8 cellular contexts compared by ENCODE assay signal in the genomic region with DNA sequence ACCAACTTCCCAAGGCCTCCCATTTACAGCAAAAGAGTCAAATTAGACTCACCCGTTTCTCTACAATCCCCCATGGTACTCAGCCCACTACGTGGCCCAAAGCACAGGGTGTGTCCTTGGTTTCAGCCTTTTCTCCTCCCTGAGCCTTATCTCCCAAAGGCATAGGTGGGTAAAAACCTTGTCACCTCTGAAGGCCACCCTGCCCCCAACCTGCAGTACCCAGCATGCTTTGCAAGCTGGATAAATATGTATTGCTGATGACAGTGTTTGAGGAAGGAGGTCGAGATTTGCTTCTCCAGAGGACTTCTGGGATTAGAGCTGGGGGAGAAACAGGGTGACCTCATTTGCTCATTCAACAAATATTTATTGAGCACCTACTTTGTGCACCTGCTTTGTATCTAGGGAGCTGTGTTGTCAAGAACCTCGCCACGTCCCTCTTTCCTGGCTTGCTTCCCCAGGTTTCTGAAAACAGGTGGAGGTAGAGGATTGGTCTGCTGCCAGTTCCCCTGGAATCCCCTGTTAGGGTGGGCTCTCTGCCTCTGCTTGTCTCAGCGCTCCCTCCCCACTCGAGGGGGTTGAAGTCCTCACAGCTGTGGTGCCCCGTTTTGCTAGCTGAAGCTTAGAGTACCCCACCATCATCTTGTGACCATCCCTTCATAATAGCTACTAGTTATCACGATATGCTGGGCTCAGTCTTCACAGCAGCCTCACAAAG. TPM values are rescaled to one million over a fixed set of nuclear protein-coding genes. Genes with fewer than 3 reads are reported as not detected.
A peak's percentile ranks its signal among the peaks of the same experiment; 100 is the strongest.
DNase-seq lines count a peak whose midpoint lies in the region; ATAC-seq and TF ChIP-seq lines count a peak whose summit lies in the region.

No MANE protein-coding gene starts in this region.

- H3F3A ChIP-seq in SK-N-SH (replicated peaks; ENCODE audit: insufficient read depth), result peaks cover 20% of the 10 kb centered on the region

- in situ Hi-C loops in GM13977 (cut with MboI; ENCODE audit: low pct_unique_long_range_greater_than_20kb, low sequenced_read_pairs, unreplicated experiment), result no loop called here

- H3K4me2 ChIP-seq in SK-N-SH, result peak overlapping the region; percentile 95

- H3K4me1 ChIP-seq in SK-N-SH (ENCODE audit: control insufficient read depth in 1 of 2, insufficient read depth in 2 of 2, low read depth in 1 of 2, low read length in 1 of 2) (peaks cover 34 to 43% of the 10 kb centered on the region in 2 experiments; a peak in 3 of 4 replicates), spleen (peaks cover 62 to 90% (median 76%) of the 10 kb centered on the region in 6 donors)

- H3K9me3 ChIP-seq in SK-N-SH (no peaks in the 10 kb centered on the region), spleen (no peaks in the 10 kb centered on the region)

- TF ChIP-seq EP300 in SK-N-SH (IDR thresholded peaks at IDR 0.05; ENCODE audit: borderline replicate concordance in 1 of 2, low read depth in 1 of 2, low read length in 1 of 2), result no peak

- peaks cover 66% of the 10 kb centered on the region for H4K20me1 ChIP-seq in SK-N-SH (ENCODE audit: insufficient read depth)

- H3K4me3 ChIP-seq in SK-N-SH (ENCODE audit: low read depth in 2 of 2, low read length in 1 of 2) (0 out of 4 replicates have a peak overlapping the region, but pooled peaks of 1 of the 2 experiments have one; percentile 97), WI38 (ENCODE audit: low read depth, low read length) (peak overlapping the region; percentile 100), fibroblast of villous mesenchyme (ENCODE audit: low read depth, low read length) (peak overlapping the region; percentile 100), spleen (peak overlapping the region in 5 of 8 donors; percentile 81 to 100 (median 94))

- WGBS in SK-N-SH (ENCODE audit: low lambda C conversion rate), result 77% methylated on average over 9 of the region's 9 CpGs
- WGBS in spleen, 5 donors, result 62 to 73% (median 65%) methylated on average over 9 of the region's 9 CpGs

- H3K27me3 ChIP-seq in SK-N-SH (ENCODE audit: insufficient read depth) (no peaks in the 10 kb centered on the region), spleen (replicated peaks in 1 of 7) (no peaks in the 10 kb centered on the region)

- POLR2A ChIA-PET in SK-N-SH (lab: Yijun Ruan, JAX), result interaction anchor here (0.6 to 1.3 kb wide), 2 partner anchors 19 to 53 kb away, joined by 3 read pairs; a partner anchor contains a TSS

- ATAC-seq in SK-N-SH treated with all-trans-retinoic acid at 6 μM for 48 hours, result no peak

- H2AFZ ChIP-seq in SK-N-SH (ENCODE audit: low read depth), result no peak overlapping the region

- CTCF ChIA-PET in SK-N-SH (lab: Yijun Ruan, JAX), result interaction anchor here (2.4 kb wide), 1 partner anchor 110 kb away, joined by 7 read pairs; no protein-coding TSS in a partner anchor

- intact Hi-C loops in spleen (cut with DNase I; ENCODE audit: low total_unique reads), result no loop called here

- TF ChIP-seq POLR2A in spleen (IDR thresholded peaks at IDR 0.05), result no peak

- H3K27ac ChIP-seq in SK-N-SH (ENCODE audit: low read depth in 2 of 2, low read length in 1 of 2), result no peak overlapping the region
- H3K27ac ChIP-seq in spleen, result peak overlapping the region; percentile 27 to 99 (median 97)

- H3K36me3 ChIP-seq in SK-N-SH (replicated peaks in 1 of 2; ENCODE audit: control insufficient read depth in 1 of 2, insufficient read depth in 2 of 2, low read length in 1 of 2) (peaks cover 10 to 14% of the 10 kb centered on the region in 2 experiments), spleen (peaks cover 0 to 61% (median 6%) of the 10 kb centered on the region in 6 donors)

- TF ChIP-seq RAD21 in SK-N-SH (IDR thresholded peaks at IDR 0.05; ENCODE audit: low read length), result no peak

- H3K79me2 ChIP-seq in SK-N-SH (ENCODE audit: insufficient read depth), result peaks cover 79% of the 10 kb centered on the region

- H3K9me2 ChIP-seq in SK-N-SH, result no peaks in the 10 kb centered on the region

- H3K9ac ChIP-seq in SK-N-SH, result no peak overlapping the region

- no peak for TF ChIP-seq CTCF in SK-N-SH (IDR thresholded peaks at IDR 0.05)
- TF ChIP-seq CTCF in WI38 (IDR thresholded peaks at IDR 0.05; ENCODE audit: low read depth, low read length), result no peak
- TF ChIP-seq CTCF in fibroblast of villous mesenchyme (IDR thresholded peaks at IDR 0.05; ENCODE audit: insufficient read depth, low read depth, low read length), result no peak
- TF ChIP-seq CTCF in spleen (IDR thresholded peaks at IDR 0.05 in 8 of 11, conservative IDR thresholded peaks at IDR 0.05 in 3 of 11), result no peak
- TF ChIP-seq CTCF in GM13977 (IDR thresholded peaks at IDR 0.05; ENCODE audit: extremely low read depth, insufficient read depth, missing control alignments), result no peak

- DNase-seq in SK-N-SH (no peak), fibroblast of villous mesenchyme (ENCODE audit: low read depth) (no peak), spleen (no peak), NCI-H526 treated with DMSO at 0.1 percent for 48 hours (lab: John Stamatoyannopoulos, UW) (no peak), GM13977 (ENCODE audit: low spot score) (no peak)
- no peak for DNase-seq in stimulated activated CD8-positive, alpha-beta memory T cell treated with anti-CD3 and anti-CD28 coated beads, Interleukin-4, amount 100 ng/mL, for 48 hours

TF ChIP-seq in SK-N-SH, 30 proteins besides CTCF, POLR2A, EP300 and RAD21 (continues in another document):
- no peak for TF ChIP-seq ELF1 (IDR thresholded peaks at IDR 0.05)
- TF ChIP-seq POLR2AphosphoS5 (IDR thresholded peaks at IDR 0.05; ENCODE audit: low read depth, low read length), result no peak
- TF ChIP-seq, protein P1, sequence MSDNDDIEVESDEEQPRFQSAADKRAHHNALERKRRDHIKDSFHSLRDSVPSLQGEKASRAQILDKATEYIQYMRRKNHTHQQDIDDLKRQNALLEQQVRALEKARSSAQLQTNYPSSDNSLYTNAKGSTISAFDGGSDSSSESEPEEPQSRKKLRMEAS (IDR thresholded peaks at IDR 0.05; ENCODE audit: low read depth), result no peak
- TF ChIP-seq MXI1 (IDR thresholded peaks at IDR 0.05; ENCODE audit: low read depth, low read length), result no peak
- TF ChIP-seq, protein P2, sequence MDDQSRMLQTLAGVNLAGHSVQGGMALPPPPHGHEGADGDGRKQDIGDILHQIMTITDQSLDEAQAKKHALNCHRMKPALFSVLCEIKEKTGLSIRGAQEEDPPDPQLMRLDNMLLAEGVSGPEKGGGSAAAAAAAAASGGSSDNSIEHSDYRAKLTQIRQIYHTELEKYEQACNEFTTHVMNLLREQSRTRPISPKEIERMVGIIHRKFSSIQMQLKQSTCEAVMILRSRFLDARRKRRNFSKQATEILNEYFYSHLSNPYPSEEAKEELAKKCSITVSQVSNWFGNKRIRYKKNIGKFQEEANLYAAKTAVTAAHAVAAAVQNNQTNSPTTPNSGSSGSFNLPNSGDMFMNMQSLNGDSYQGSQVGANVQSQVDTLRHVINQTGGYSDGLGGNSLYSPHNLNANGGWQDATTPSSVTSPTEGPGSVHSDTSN (IDR thresholded peaks at IDR 0.05), result no peak
- no peak for TF ChIP-seq SIN3A (IDR thresholded peaks at IDR 0.05; ENCODE audit: borderline replicate concordance, low read depth, low read length)
- no peak for TF ChIP-seq MEF2A (IDR thresholded peaks at IDR 0.05; ENCODE audit: borderline replicate concordance, low read depth)
- TF ChIP-seq SMC3 (IDR thresholded peaks at IDR 0.05; ENCODE audit: low read depth, low read length), result no peak
- TF ChIP-seq NFIC (IDR thresholded peaks at IDR 0.05; ENCODE audit: borderline replicate concordance), result no peak
- no peak for TF ChIP-seq JUND (IDR thresholded peaks at IDR 0.05)

TF ChIP-seq in SK-N-SH treated with all-trans-retinoic acid at 6 μM for 48 hours, 23 proteins besides CTCF, POLR2A, EP300 and RAD21 (continues in another document):
- TF ChIP-seq ZFP30 (CRISPR knock-in tag; IDR thresholded peaks at IDR 0.05) (no peak), RARB (CRISPR knock-in tag; IDR thresholded peaks at IDR 0.05) (no peak), TCF4 (CRISPR knock-in tag; IDR thresholded peaks at IDR 0.05; ENCODE audit: borderline replicate concordance) (no peak)
- TF ChIP-seq, protein P3, sequence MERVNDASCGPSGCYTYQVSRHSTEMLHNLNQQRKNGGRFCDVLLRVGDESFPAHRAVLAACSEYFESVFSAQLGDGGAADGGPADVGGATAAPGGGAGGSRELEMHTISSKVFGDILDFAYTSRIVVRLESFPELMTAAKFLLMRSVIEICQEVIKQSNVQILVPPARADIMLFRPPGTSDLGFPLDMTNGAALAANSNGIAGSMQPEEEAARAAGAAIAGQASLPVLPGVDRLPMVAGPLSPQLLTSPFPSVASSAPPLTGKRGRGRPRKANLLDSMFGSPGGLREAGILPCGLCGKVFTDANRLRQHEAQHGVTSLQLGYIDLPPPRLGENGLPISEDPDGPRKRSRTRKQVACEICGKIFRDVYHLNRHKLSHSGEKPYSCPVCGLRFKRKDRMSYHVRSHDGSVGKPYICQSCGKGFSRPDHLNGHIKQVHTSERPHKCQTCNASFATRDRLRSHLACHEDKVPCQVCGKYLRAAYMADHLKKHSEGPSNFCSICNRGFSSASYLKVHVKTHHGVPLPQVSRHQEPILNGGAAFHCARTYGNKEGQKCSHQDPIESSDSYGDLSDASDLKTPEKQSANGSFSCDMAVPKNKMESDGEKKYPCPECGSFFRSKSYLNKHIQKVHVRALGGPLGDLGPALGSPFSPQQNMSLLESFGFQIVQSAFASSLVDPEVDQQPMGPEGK (CRISPR knock-in tag; IDR thresholded peaks at IDR 0.05; ENCODE audit: borderline replicate concordance), result no peak

RNA-seq across cellular contexts. Expression of a gene that starts 3.0 kb away (rescaled TPM):
- polyA plus RNA-seq in SK-N-SH (2012; rRNA removed), result 79.7 and 102 TPM in 2 replicates
- polyA plus RNA-seq in SK-N-SH (2012; cell fraction: cytosol; rRNA removed), result 59.0 and 70.3 TPM in 2 replicates
- polyA plus RNA-seq in SK-N-SH (2012; cell fraction: nucleus; rRNA removed), result 88.9 and 142 TPM in 2 replicates
- total RNA-seq in fibroblast of villous mesenchyme, result 355 and 475 TPM in 2 replicates
- total RNA-seq in spleen, result 100 to 1,000 TPM; 117 to 196 (median 154) TPM
- polyA plus RNA-seq in spleen, result 10 to 100 TPM; 38.8 to 84.3 (median 45.6) TPM

RNA-seq across cellular contexts. Expression of a gene that starts 19.3 kb away (rescaled TPM):
- polyA plus RNA-seq in SK-N-SH (2012; rRNA removed) (2,658 and 2,763 TPM in 2 replicates), spleen (1,000 to 10,000 TPM; 5,045 to 6,883 (median 6,622) TPM)
- 3,488 and 4,696 TPM in 2 replicates for polyA plus RNA-seq in SK-N-SH (2012; cell fraction: cytosol; rRNA removed)
- polyA plus RNA-seq in SK-N-SH (2012; cell fraction: nucleus; rRNA removed), result 540 and 582 TPM in 2 replicates
- total RNA-seq in fibroblast of villous mesenchyme (1,013 and 1,112 TPM in 2 replicates), spleen (1,000 to 10,000 TPM; 1,006 to 1,826 (median 1,444) TPM)

RNA-seq across cellular contexts. Expression of a gene that starts 47.7 kb away (rescaled TPM):
- 15.6 and 21.2 TPM in 2 replicates for polyA plus RNA-seq in SK-N-SH (2012; rRNA removed)
- 12.0 and 12.4 TPM in 2 replicates for polyA plus RNA-seq in SK-N-SH (2012; cell fraction: cytosol; rRNA removed)
- 63.5 and 64.6 TPM in 2 replicates for polyA plus RNA-seq in SK-N-SH (2012; cell fraction: nucleus; rRNA removed)
- 9.0 and 9.9 TPM in 2 replicates for total RNA-seq in fibroblast of villous mesenchyme
- total RNA-seq in spleen, result 10 to 100 TPM; 23.6 to 32.8 (median 28.3) TPM
- polyA plus RNA-seq in spleen, result 10 to 100 TPM; 14.7 to 26.7 (median 25.1) TPM

Comparison
In these comparisons a context has a peak if more than half of its experiments do, and no peak if none do; other contexts are left out.
1. H3K27ac ChIP-seq: peak in spleen (8 of 8); none in SK-N-SH (0 of 2).